Comparison of ENCODE assay signal across 17 cellular contexts in the genomic region with DNA sequence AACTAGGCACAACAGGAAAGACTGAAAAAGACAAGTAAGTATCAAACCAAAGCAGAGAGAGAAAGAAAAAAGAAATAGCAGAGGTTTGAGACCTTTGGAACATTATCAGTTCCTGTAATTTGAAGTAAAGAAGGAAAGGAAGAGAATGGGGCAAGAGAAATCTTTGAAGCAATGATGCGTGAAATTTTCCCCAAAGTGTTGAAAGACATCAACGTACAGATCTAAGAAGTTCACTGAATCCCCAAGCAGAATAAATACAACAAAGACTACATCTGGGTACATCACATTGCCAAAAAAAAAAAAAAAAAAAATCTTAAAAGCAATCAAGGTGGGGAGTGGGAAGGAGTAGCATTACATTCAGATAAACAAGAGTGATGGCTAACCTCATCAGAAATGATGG. TPM values are rescaled to one million over a fixed set of nuclear protein-coding genes. Genes with fewer than 3 reads are reported as not detected.
A peak's percentile ranks its signal among the peaks of the same experiment; 100 is the strongest.
DNase-seq lines count a peak whose midpoint lies in the region; ATAC-seq and TF ChIP-seq lines count a peak whose summit lies in the region.
"Had no signal": no experiment of that assay in that cellular context is flagged by ENCODE, and none has a peak within 500 bp of the region (broad histone marks: within the 10 kb centered on the region; RNA-seq: fewer than 3 reads in every experiment).

No MANE protein-coding gene starts in this region.

- CTCF ChIA-PET in activated naive CD4-positive, alpha-beta T cell treated with anti-CD3 and anti-CD28 coated beads, Interleukin-2, amount 10 ng/mL, durations not matched to agents 7 days and 5 days (lab: Charles Lee): no interaction called here

- no peak for DNase-seq in activated naive CD4-positive, alpha-beta T cell treated with anti-CD3 and anti-CD28 coated beads, Interleukin-2, amount 10 ng/mL, durations not matched to agents 7 days and 5 days
- no peak for DNase-seq in activated naive CD4-positive, alpha-beta T cell treated with anti-CD3 and anti-CD28 coated beads, Interleukin-2, amount 50 U/mL, for 72 hours (ENCODE audit: low spot score in 2 of 2)
- no peak for DNase-seq in activated T-helper 1 cell treated with anti-CD3 and anti-CD28 coated beads, Interleukin-12 subunit alpha, Interleukin-12 subunit beta, Interleukin-2, Interleukin-4 antibody, amounts not matched to agents 30 ng/mL and 10 ng/mL and 1 ng/mL, durations not matched to agents 14 hours and 24 hours and 36 hours (ENCODE audit: low spot score)
- no peak for DNase-seq in NCI-H1694 (lab: John Stamatoyannopoulos, UW)
- no peak for DNase-seq in tibial nerve (ENCODE audit: low spot score in 2 of 2)
- DNase-seq: CD4-positive, CD25-positive, alpha-beta regulatory T cell; CD8-positive, alpha-beta memory T cell; DMS53; DMS79 treated with DMSO at 0.1 percent for 48 hours; GF-D8 had no signal

- TF ChIP-seq EP300 in tibial nerve (IDR thresholded peaks at IDR 0.05): no peak

- H3K9me3 ChIP-seq in neutrophil: no peaks in the 10 kb centered on the region
- H3K9me3 ChIP-seq in tibial nerve: peaks cover 0 to 8% (median 0%) of the 10 kb centered on the region in 4 donors
- H3K9me3 ChIP-seq: BLaER1, HAP-1 had no signal

- no peak overlapping the region for H3K4me3 ChIP-seq in neutrophil (ENCODE audit: low read depth in 1 of 2, low read length in 1 of 2)
- no peak overlapping the region for H3K4me3 ChIP-seq in tibial nerve
- H3K4me3 ChIP-seq: BLaER1, GM23338, HAP-1 had no signal

- H3K9me3 Mint-ChIP-seq in activated naive CD4-positive, alpha-beta T cell treated with anti-CD3 and anti-CD28 coated beads, Interleukin-2, amount 10 ng/mL, durations not matched to agents 7 days and 5 days: peaks cover 2% of the 10 kb centered on the region
- H3K9me3 Mint-ChIP-seq in activated naive CD4-positive, alpha-beta T cell treated with anti-CD3 and anti-CD28 coated beads, Interleukin-2, amount 50 U/mL, for 72 hours: peaks cover 0 to 4% of the 10 kb centered on the region in 2 donors
- no peaks in the 10 kb centered on the region for H3K9me3 Mint-ChIP-seq in activated T-helper 1 cell treated with anti-CD3 and anti-CD28 coated beads, Interleukin-12 subunit alpha, Interleukin-12 subunit beta, Interleukin-2, Interleukin-4 antibody, amounts not matched to agents 30 ng/mL and 10 ng/mL and 1 ng/mL, durations not matched to agents 14 hours and 24 hours and 36 hours
- H3K9me3 Mint-ChIP-seq: CD8-positive, alpha-beta memory T cell; GM23338 had no signal

- H3K36me3 ChIP-seq in neutrophil: peaks cover 5% of the 10 kb centered on the region
- H3K36me3 ChIP-seq in tibial nerve: peaks cover 0 to 14% (median 0%) of the 10 kb centered on the region in 3 donors
- H3K36me3 ChIP-seq: HAP-1 had no signal

- H3K27me3 ChIP-seq in neutrophil: no peaks in the 10 kb centered on the region
- H3K27me3 ChIP-seq in tibial nerve: no peaks in the 10 kb centered on the region
- H3K27me3 ChIP-seq: BLaER1 had no signal

- H3K4me1 Mint-ChIP-seq in activated naive CD4-positive, alpha-beta T cell treated with anti-CD3 and anti-CD28 coated beads, Interleukin-2, amount 10 ng/mL, durations not matched to agents 7 days and 5 days: peaks cover 9% of the 10 kb centered on the region
- peaks cover 4% of the 10 kb centered on the region for H3K4me1 Mint-ChIP-seq in activated T-helper 1 cell treated with anti-CD3 and anti-CD28 coated beads, Interleukin-12 subunit alpha, Interleukin-12 subunit beta, Interleukin-2, Interleukin-4 antibody, amounts not matched to agents 30 ng/mL and 10 ng/mL and 1 ng/mL, durations not matched to agents 14 hours and 24 hours and 36 hours (ENCODE audit: low read depth)
- H3K4me1 Mint-ChIP-seq: B cell had no signal

- intact Hi-C loops in activated T-helper 1 cell treated with anti-CD3 and anti-CD28 coated beads, Interleukin-12 subunit alpha, Interleukin-12 subunit beta, Interleukin-2, Interleukin-4 antibody, amounts not matched to agents 30 ng/mL and 10 ng/mL and 1 ng/mL, durations not matched to agents 14 hours and 24 hours and 36 hours (cut with micrococcal nuclease): no loop called here

- TF ChIP-seq POLR2A in tibial nerve (IDR thresholded peaks at IDR 0.05): no peak

- H3K27ac Mint-ChIP-seq in activated naive CD4-positive, alpha-beta T cell treated with anti-CD3 and anti-CD28 coated beads, Interleukin-2, amount 10 ng/mL, durations not matched to agents 7 days and 5 days: peak overlapping the region; percentile 49
- no peak overlapping the region for H3K27ac Mint-ChIP-seq in activated naive CD4-positive, alpha-beta T cell treated with anti-CD3 and anti-CD28 coated beads, Interleukin-2, amount 50 U/mL, for 72 hours
- peak overlapping the region; percentile 42 for H3K27ac Mint-ChIP-seq in activated T-helper 1 cell treated with anti-CD3 and anti-CD28 coated beads, Interleukin-12 subunit alpha, Interleukin-12 subunit beta, Interleukin-2, Interleukin-4 antibody, amounts not matched to agents 30 ng/mL and 10 ng/mL and 1 ng/mL, durations not matched to agents 14 hours and 24 hours and 36 hours
- H3K27ac Mint-ChIP-seq: B cell, GM23338 had no signal

- no peak overlapping the region for H3K4me3 Mint-ChIP-seq in activated naive CD4-positive, alpha-beta T cell treated with anti-CD3 and anti-CD28 coated beads, Interleukin-2, amount 10 ng/mL, durations not matched to agents 7 days and 5 days
- H3K4me3 Mint-ChIP-seq in activated T-helper 1 cell treated with anti-CD3 and anti-CD28 coated beads, Interleukin-12 subunit alpha, Interleukin-12 subunit beta, Interleukin-2, Interleukin-4 antibody, amounts not matched to agents 30 ng/mL and 10 ng/mL and 1 ng/mL, durations not matched to agents 14 hours and 24 hours and 36 hours: no peak overlapping the region
- H3K4me3 Mint-ChIP-seq: B cell; CD4-positive, CD25-positive, alpha-beta regulatory T cell; CD8-positive, alpha-beta memory T cell; GM23338 had no signal

- H3K27me3 Mint-ChIP-seq in activated naive CD4-positive, alpha-beta T cell treated with anti-CD3 and anti-CD28 coated beads, Interleukin-2, amount 10 ng/mL, durations not matched to agents 7 days and 5 days: no peaks in the 10 kb centered on the region
- peaks cover 2% of the 10 kb centered on the region for H3K27me3 Mint-ChIP-seq in activated T-helper 1 cell treated with anti-CD3 and anti-CD28 coated beads, Interleukin-12 subunit alpha, Interleukin-12 subunit beta, Interleukin-2, Interleukin-4 antibody, amounts not matched to agents 30 ng/mL and 10 ng/mL and 1 ng/mL, durations not matched to agents 14 hours and 24 hours and 36 hours (ENCODE audit: insufficient read depth)
- H3K27me3 Mint-ChIP-seq: B cell; CD4-positive, CD25-positive, alpha-beta regulatory T cell; CD8-positive, alpha-beta memory T cell had no signal

- ATAC-seq in activated naive CD4-positive, alpha-beta T cell treated with anti-CD3 and anti-CD28 coated beads, Interleukin-2, amount 50 U/mL, for 72 hours: no peak
- ATAC-seq: GM23338 had no signal

- peak overlapping the region; percentile 66 for H3K27ac ChIP-seq in neutrophil
- H3K27ac ChIP-seq in tibial nerve: no peak overlapping the region
- H3K27ac ChIP-seq: 22Rv1, BLaER1, C4-2B had no signal

- H3K4me1 ChIP-seq in neutrophil (ENCODE audit: control insufficient read depth in 1 of 2, insufficient read depth in 1 of 2, low read depth in 1 of 2, low read length in 1 of 2) (peaks cover 75 to 79% of the 10 kb centered on the region in 2 experiments), tibial nerve (peaks cover 0 to 7% (median 3%) of the 10 kb centered on the region in 4 donors)
- H3K4me1 ChIP-seq: HAP-1 had no signal

- TF ChIP-seq CTCF in neutrophil (IDR thresholded peaks at IDR 0.05): no peak
- TF ChIP-seq CTCF in tibial nerve (IDR thresholded peaks at IDR 0.05): no peak

- WGBS in tibial nerve, 2 donors: 96% methylated on average over 2 of the region's 2 CpGs

- H3K36me3 Mint-ChIP-seq in activated naive CD4-positive, alpha-beta T cell treated with anti-CD3 and anti-CD28 coated beads, Interleukin-2, amount 10 ng/mL, durations not matched to agents 7 days and 5 days: peaks cover 12% of the 10 kb centered on the region
- peaks cover 0 to 13% of the 10 kb centered on the region in 2 donors for H3K36me3 Mint-ChIP-seq in activated naive CD4-positive, alpha-beta T cell treated with anti-CD3 and anti-CD28 coated beads, Interleukin-2, amount 50 U/mL, for 72 hours
- H3K36me3 Mint-ChIP-seq in activated T-helper 1 cell treated with anti-CD3 and anti-CD28 coated beads, Interleukin-12 subunit alpha, Interleukin-12 subunit beta, Interleukin-2, Interleukin-4 antibody, amounts not matched to agents 30 ng/mL and 10 ng/mL and 1 ng/mL, durations not matched to agents 14 hours and 24 hours and 36 hours (ENCODE audit: low read depth): peaks cover 5% of the 10 kb centered on the region

RNA-seq across cellular contexts. Expression of gene SLC30A6, which starts 6.0 kb away (rescaled TPM):
- total RNA-seq in activated naive CD4-positive, alpha-beta T cell treated with anti-CD3 and anti-CD28 coated beads, Interleukin-2, amount 50 U/mL, for 72 hours: 10 to 100 TPM; 11.5 to 19.1 TPM
- 23.1 and 27.0 TPM in 2 replicates for total RNA-seq in activated T-helper 1 cell treated with anti-CD3 and anti-CD28 coated beads, Interleukin-12 subunit alpha, Interleukin-12 subunit beta, Interleukin-2, Interleukin-4 antibody, amounts not matched to agents 30 ng/mL and 10 ng/mL and 1 ng/mL, durations not matched to agents 14 hours and 24 hours and 36 hours
- 10 to 100 TPM; 15.1 to 25.8 (median 19.2) TPM for total RNA-seq in tibial nerve

Comparison
In these comparisons a context has a peak if more than half of its experiments do, and no peak if none do; other contexts are left out.
1. H3K27ac Mint-ChIP-seq: peak in activated naive CD4-positive, alpha-beta T cell treated with anti-CD3 and anti-CD28 coated beads, Interleukin-2, amount 10 ng/mL, durations not matched to agents 7 days and 5 days (single experiment) and activated T-helper 1 cell treated with anti-CD3 and anti-CD28 coated beads, Interleukin-12 subunit alpha, Interleukin-12 subunit beta, Interleukin-2, Interleukin-4 antibody, amounts not matched to agents 30 ng/mL and 10 ng/mL and 1 ng/mL, durations not matched to agents 14 hours and 24 hours and 36 hours (single experiment); none in activated naive CD4-positive, alpha-beta T cell treated with anti-CD3 and anti-CD28 coated beads, Interleukin-2, amount 50 U/mL, for 72 hours (0 of 2).